ENCODE assay signal across 26 cellular contexts in the genomic region with DNA sequence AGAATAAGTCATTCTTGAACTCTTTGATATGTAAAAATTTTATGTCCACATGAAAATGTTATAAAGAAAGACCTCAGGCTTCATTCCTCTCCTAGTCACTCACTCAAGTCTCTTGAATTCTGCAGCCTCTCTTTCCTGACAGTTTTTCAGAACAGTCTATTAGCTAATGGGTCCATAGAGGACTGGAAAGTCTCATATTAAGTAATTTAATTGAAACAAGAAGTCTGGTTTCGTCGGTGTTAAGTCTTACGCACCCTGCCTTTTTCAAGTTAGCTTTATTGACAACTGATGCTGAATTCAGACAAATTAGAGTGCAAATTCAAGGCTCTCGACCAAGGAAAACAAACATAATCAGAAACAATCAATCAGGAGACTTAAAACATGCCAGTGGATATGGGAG.
"Had no signal": no experiment of that assay in that cellular context is flagged by ENCODE, and none has a peak within 500 bp of the region (broad histone marks: within the 10 kb centered on the region; RNA-seq: fewer than 3 reads in every experiment).

No MANE protein-coding gene starts in this region.

- H3K4me3 ChIP-seq: stomach, suprapubic skin, testis, thoracic aorta, thyroid gland, tibial artery, tibial nerve, transverse colon, upper lobe of left lung, upper lobe of right lung, uterus, vagina had no signal

- H3K4me1 ChIP-seq: stomach, suprapubic skin, testis, thyroid gland, tibial artery, tibial nerve, transverse colon, upper lobe of left lung, upper lobe of right lung, uterus, vagina had no signal

- H3K27me3 ChIP-seq: stomach, suprapubic skin, testis, thyroid gland, tibial artery, tibial nerve, transverse colon, upper lobe of left lung, upper lobe of right lung, uterus, vagina had no signal

- DNase-seq: stimulated activated CD4-positive, alpha-beta T cell treated with anti-CD3 and anti-CD28 coated beads, Interleukin-2, amount 100 ng/mL, for 48 hours; stimulated activated CD4-positive, alpha-beta T cell treated with anti-CD3 and anti-CD28 coated beads, Interleukin-4, amount 100 ng/mL, for 1 hour; stimulated activated CD4-positive, alpha-beta T cell treated with anti-CD3 and anti-CD28 coated beads, Interleukin-4, amount 100 ng/mL, for 24 hours; stimulated activated CD4-positive, alpha-beta T cell treated with anti-CD3 and anti-CD28 coated beads, Interleukin-4, amount 100 ng/mL, for 4 hours; stimulated activated CD8-positive, alpha-beta memory T cell treated with anti-CD3 and anti-CD28 coated beads, Interleukin-4, amount 100 ng/mL, for 48 hours; stimulated activated naive B cell treated with anti-CD40 and anti-IgM and Interleukin-4, amounts not matched to agents 10 μg/mL and 1 μg/mL and 100 μg/mL, for 72 hours; stimulated activated naive CD4-positive, alpha-beta T cell; stimulated activated naive CD4-positive, alpha-beta T cell treated with Interleukin-2 at 50 U/mL for 16 hours; stimulated activated naive CD8-positive, alpha-beta T cell treated with anti-CD3 and anti-CD28 coated beads, Interleukin-15, amount 100 ng/mL, for 72 hours; stimulated activated naive CD8-positive, alpha-beta T cell treated with anti-CD3 and anti-CD28 coated beads, Interleukin-15, Interleukin-2, amounts not matched to agents 100 U/mL and 50 U/mL, for 24 hours; stomach; substantia nigra; testis; thyroid gland; tibial artery; transverse colon; trophoblast cell; upper lobe of left lung; upper lobe of right lung; uterus had no signal

- H3K27ac ChIP-seq: stomach, suprapubic skin, testis, thoracic aorta, thyroid gland, tibial artery, tibial nerve, transverse colon, upper lobe of left lung, upper lobe of right lung, uterus, vagina had no signal

- H3K9me3 ChIP-seq: stomach, testis, thoracic aorta, thyroid gland, tibial artery, tibial nerve, transverse colon, upper lobe of left lung, upper lobe of right lung, uterus, vagina had no signal

- H3K36me3 ChIP-seq: stomach, suprapubic skin, thoracic aorta, thyroid gland, tibial artery, tibial nerve, transverse colon, upper lobe of left lung, upper lobe of right lung, uterus, vagina had no signal

- ATAC-seq: stimulated activated effector memory CD8-positive, alpha-beta T cell treated with anti-CD3 and anti-CD28 coated beads, Interleukin-12 subunit alpha, Interleukin-12 subunit beta, amount 100 ng/mL, for 72 hours; stimulated activated memory B cell treated with anti-CD40 and anti-IgM and Interleukin-4, amounts not matched to agents 10 μg/mL and 1 μg/mL and 100 μg/mL, for 72 hours; stimulated activated naive B cell treated with anti-CD40 and anti-IgM and Interleukin-4, amounts not matched to agents 10 μg/mL and 1 μg/mL and 100 μg/mL, for 72 hours; stimulated activated naive CD8-positive, alpha-beta T cell treated with anti-CD3 and anti-CD28 coated beads, Interleukin-15, amount 100 ng/mL, for 72 hours; stimulated activated naive CD8-positive, alpha-beta T cell treated with anti-CD3 and anti-CD28 coated beads, Interleukin-15, Interleukin-2, amounts not matched to agents 100 U/mL and 50 U/mL, for 24 hours; upper lobe of right lung had no signal
